Comparison of ENCODE assay signal across 14 cellular contexts in the genomic region with DNA sequence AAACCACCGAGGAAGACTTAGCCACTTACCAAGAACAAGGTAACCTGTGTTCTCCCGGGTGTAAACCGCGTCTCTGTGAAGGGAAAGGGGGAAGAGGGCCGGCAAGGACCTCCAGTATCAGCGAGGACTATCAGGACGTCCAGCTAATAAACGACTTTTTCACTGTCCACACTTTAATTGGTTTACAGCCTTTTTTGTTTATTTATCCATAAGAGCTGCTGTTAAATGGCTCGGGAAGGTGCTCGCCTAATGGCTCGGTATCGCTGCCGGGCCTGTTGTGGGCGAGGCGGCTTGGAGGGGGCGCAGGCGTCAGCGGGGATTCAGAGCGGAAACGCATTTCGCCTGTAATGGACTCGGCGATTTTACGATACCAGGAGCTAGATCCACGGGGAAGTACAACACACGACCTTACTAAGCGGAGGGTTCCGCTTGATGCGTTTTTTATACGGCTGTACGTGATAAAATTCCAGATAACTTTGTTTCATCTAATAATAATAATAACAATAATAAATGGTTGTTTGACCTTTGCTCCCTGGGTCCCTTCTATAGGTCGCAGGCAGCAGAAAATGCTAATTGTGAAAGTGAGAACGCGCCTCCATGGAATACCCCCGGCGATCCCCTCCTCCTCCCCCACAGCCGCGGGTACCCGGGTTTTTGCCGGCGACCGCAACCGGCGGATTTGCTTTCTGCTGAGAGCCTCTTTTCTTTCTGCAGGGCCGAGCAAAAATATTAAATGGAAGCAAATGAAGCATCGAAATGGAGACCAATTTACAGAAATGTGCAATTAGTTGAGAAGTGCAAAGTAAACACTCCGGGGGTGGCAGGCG. TPM values are rescaled to one million over a fixed set of nuclear protein-coding genes. Genes with fewer than 3 reads are reported as not detected.
DNase-seq lines count a peak whose midpoint lies in the region; ATAC-seq and TF ChIP-seq lines count a peak whose summit lies in the region.
"Had no signal": no experiment of that assay in that cellular context is flagged by ENCODE, and none has a peak within 500 bp of the region (broad histone marks: within the 10 kb centered on the region; RNA-seq: fewer than 3 reads in every experiment).

No MANE protein-coding gene starts in this region.

- 3 to 5% (median 4%) methylated on average over 48 of the region's 48 CpGs for WGBS in heart left ventricle, 4 donors

- CTCF ChIA-PET in WTC11 (lab: Charles Lee): interaction anchor here (1.1 to 3.6 kb wide), 2 partner anchors 12 to 91 kb away, joined by 3 to 19 read pairs; no protein-coding TSS in a partner anchor

- H3K9me3 ChIP-seq in left ventricle myocardium inferior (replicated peaks) (no peaks in the 10 kb centered on the region), heart left ventricle (no peaks in the 10 kb centered on the region)

- H3K27me3 ChIP-seq in left ventricle myocardium inferior (ENCODE audit: low read depth): peaks cover 100% of the 10 kb centered on the region
- peaks cover 57 to 100% (median 98%) of the 10 kb centered on the region in 9 donors for H3K27me3 ChIP-seq in heart left ventricle

- DNase-seq in left ventricle myocardium inferior (no peak), heart left ventricle (no peak), WTC11 (ENCODE audit: low spot score) (peak; percentile 45), immature natural killer cell (no peak), UCSD-AML1 (lab: John Stamatoyannopoulos, UW; ENCODE audit: unreplicated experiment) (no peak)
- peak in 1 of 2 donors; percentile 50 for DNase-seq in stimulated activated naive CD8-positive, alpha-beta T cell treated with anti-CD3 and anti-CD28 coated beads, Interleukin-15, amount 100 ng/mL, for 72 hours
- DNase-seq in central memory CD4-positive, alpha-beta T cell: no peak
- DNase-seq: activated naive CD4-positive, alpha-beta T cell treated with Interleukin-2 at 50 U/mL for 16 hours; head of caudate nucleus; NCI-H187 treated with DMSO at 0.1 percent for 48 hours; PC-9 had no signal

- peak overlapping the region; percentile 59 for H3K4me3 Mint-ChIP-seq in WTC11
- H3K4me3 Mint-ChIP-seq in immature natural killer cell: peak overlapping the region; percentile 40 to 70 (median 59)
- peak overlapping the region; percentile 75 to 77 for H3K4me3 Mint-ChIP-seq in stimulated activated naive CD8-positive, alpha-beta T cell treated with anti-CD3 and anti-CD28 coated beads, Interleukin-15, amount 100 ng/mL, for 72 hours

- TF ChIP-seq CTCF in left ventricle myocardium inferior (IDR thresholded peaks at IDR 0.05; ENCODE audit: borderline replicate concordance) (no peak), heart left ventricle (IDR thresholded peaks at IDR 0.05) (no peak), WTC11 (IDR thresholded peaks at IDR 0.05) (no peak)

- intact Hi-C loops in left ventricle myocardium inferior (cut with micrococcal nuclease) (no loop called here), heart left ventricle (cut with DNase I) (no loop called here)

- H3K27ac Mint-ChIP-seq in WTC11 (no peak overlapping the region), immature natural killer cell (no peak overlapping the region)
- H3K27ac Mint-ChIP-seq in stimulated activated naive CD8-positive, alpha-beta T cell treated with anti-CD3 and anti-CD28 coated beads, Interleukin-15, amount 100 ng/mL, for 72 hours: peak overlapping the region in 1 of 2 donors; percentile 69

- peak overlapping the region; percentile 33 for H3K4me3 ChIP-seq in left ventricle myocardium inferior
- H3K4me3 ChIP-seq in heart left ventricle: no peak overlapping the region
- H3K4me3 ChIP-seq: BLaER1, PC-9 had no signal

- H3K27me3 Mint-ChIP-seq in WTC11 (ENCODE audit: low read depth) (peaks cover 98% of the 10 kb centered on the region), immature natural killer cell (ENCODE audit: low read depth in 3 of 3) (peaks cover 17 to 21% (median 20%) of the 10 kb centered on the region in 3 donors)
- peaks cover 85% of the 10 kb centered on the region for H3K27me3 Mint-ChIP-seq in stimulated activated naive CD8-positive, alpha-beta T cell treated with anti-CD3 and anti-CD28 coated beads, Interleukin-15, amount 100 ng/mL, for 72 hours

- H3K4me1 Mint-ChIP-seq in WTC11: peaks cover 37% of the 10 kb centered on the region
- H3K4me1 Mint-ChIP-seq in immature natural killer cell: peaks cover 20 to 29% of the 10 kb centered on the region in 2 donors
- peaks cover 51% of the 10 kb centered on the region for H3K4me1 Mint-ChIP-seq in stimulated activated naive CD8-positive, alpha-beta T cell treated with anti-CD3 and anti-CD28 coated beads, Interleukin-15, amount 100 ng/mL, for 72 hours

- peaks cover 46% of the 10 kb centered on the region for H3K4me1 ChIP-seq in left ventricle myocardium inferior
- H3K4me1 ChIP-seq in heart left ventricle: peaks cover 0 to 44% (median 25%) of the 10 kb centered on the region in 12 donors

- no peaks in the 10 kb centered on the region for H3K36me3 ChIP-seq in left ventricle myocardium inferior
- no peaks in the 10 kb centered on the region for H3K36me3 ChIP-seq in heart left ventricle
- H3K36me3 ChIP-seq: BLaER1 had no signal

- H3K36me3 Mint-ChIP-seq in WTC11 (no peaks in the 10 kb centered on the region), immature natural killer cell (no peaks in the 10 kb centered on the region)

- no peak for TF ChIP-seq POLR2A in heart left ventricle (IDR thresholded peaks at IDR 0.05)

- no peak overlapping the region for H3K27ac ChIP-seq in left ventricle myocardium inferior (replicated peaks)
- H3K27ac ChIP-seq in heart left ventricle: no peak overlapping the region
- H3K27ac ChIP-seq: BLaER1, PC-9 had no signal

- POLR2A ChIA-PET in WTC11 (lab: Charles Lee): no interaction called here

- H3K9me3 Mint-ChIP-seq in WTC11 (no peaks in the 10 kb centered on the region), immature natural killer cell (no peaks in the 10 kb centered on the region)
- H3K9me3 Mint-ChIP-seq in stimulated activated naive CD8-positive, alpha-beta T cell treated with anti-CD3 and anti-CD28 coated beads, Interleukin-15, amount 100 ng/mL, for 72 hours: no peaks in the 10 kb centered on the region

- no peak for ATAC-seq in heart left ventricle
- no peak for ATAC-seq in WTC11
- ATAC-seq in stimulated activated naive CD8-positive, alpha-beta T cell treated with anti-CD3 and anti-CD28 coated beads, Interleukin-15, amount 100 ng/mL, for 72 hours: no peak
- no peak for ATAC-seq in GM19452 (IDR thresholded peaks at IDR 0.05; ENCODE audit: unreplicated experiment)

TF ChIP-seq in WTC11, 78 proteins besides CTCF, POLR2A, EP300 and RAD21 (continues in another document):
- TF ChIP-seq, protein P1, sequence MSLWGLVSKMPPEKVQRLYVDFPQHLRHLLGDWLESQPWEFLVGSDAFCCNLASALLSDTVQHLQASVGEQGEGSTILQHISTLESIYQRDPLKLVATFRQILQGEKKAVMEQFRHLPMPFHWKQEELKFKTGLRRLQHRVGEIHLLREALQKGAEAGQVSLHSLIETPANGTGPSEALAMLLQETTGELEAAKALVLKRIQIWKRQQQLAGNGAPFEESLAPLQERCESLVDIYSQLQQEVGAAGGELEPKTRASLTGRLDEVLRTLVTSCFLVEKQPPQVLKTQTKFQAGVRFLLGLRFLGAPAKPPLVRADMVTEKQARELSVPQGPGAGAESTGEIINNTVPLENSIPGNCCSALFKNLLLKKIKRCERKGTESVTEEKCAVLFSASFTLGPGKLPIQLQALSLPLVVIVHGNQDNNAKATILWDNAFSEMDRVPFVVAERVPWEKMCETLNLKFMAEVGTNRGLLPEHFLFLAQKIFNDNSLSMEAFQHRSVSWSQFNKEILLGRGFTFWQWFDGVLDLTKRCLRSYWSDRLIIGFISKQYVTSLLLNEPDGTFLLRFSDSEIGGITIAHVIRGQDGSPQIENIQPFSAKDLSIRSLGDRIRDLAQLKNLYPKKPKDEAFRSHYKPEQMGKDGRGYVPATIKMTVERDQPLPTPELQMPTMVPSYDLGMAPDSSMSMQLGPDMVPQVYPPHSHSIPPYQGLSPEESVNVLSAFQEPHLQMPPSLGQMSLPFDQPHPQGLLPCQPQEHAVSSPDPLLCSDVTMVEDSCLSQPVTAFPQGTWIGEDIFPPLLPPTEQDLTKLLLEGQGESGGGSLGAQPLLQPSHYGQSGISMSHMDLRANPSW (CRISPR knock-in tag; conservative IDR thresholded peaks at IDR 0.05; ENCODE audit: low read depth): no peak
- TF ChIP-seq, protein P2, sequence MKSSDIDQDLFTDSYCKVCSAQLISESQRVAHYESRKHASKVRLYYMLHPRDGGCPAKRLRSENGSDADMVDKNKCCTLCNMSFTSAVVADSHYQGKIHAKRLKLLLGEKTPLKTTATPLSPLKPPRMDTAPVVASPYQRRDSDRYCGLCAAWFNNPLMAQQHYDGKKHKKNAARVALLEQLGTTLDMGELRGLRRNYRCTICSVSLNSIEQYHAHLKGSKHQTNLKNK (CRISPR knock-in tag; IDR thresholded peaks at IDR 0.05): no peak
- TF ChIP-seq HMGA2 (CRISPR knock-in tag; IDR thresholded peaks at IDR 0.05): no peak

RNA-seq across cellular contexts. Expression of a gene that starts 2.5 kb away (rescaled TPM):
- total RNA-seq in left ventricle myocardium inferior (not detected), heart left ventricle (not detected), WTC11 (2021) (not detected in 3 replicates)
- polyA plus RNA-seq in heart left ventricle (not detected), immature natural killer cell (not detected)
- total RNA-seq: mononuclear cell, PC-9 had no signal

RNA-seq across cellular contexts. Expression of a gene that starts 51.8 kb away (rescaled TPM):
- total RNA-seq in left ventricle myocardium inferior (not detected), heart left ventricle (not detected), WTC11 (2021) (0.09 to 0.44 TPM (median 0.11 TPM) in 3 replicates)
- polyA plus RNA-seq in heart left ventricle (not detected), immature natural killer cell (not detected)
- total RNA-seq: mononuclear cell, PC-9 had no signal
